Comparison of ENCODE assay signal across 13 cellular contexts in genomic region chr4:87849612-87850011, GRCh38. TPM values are rescaled to one million over a fixed set of nuclear protein-coding genes. Genes with fewer than 3 reads are reported as not detected.
DNase-seq lines count a peak whose midpoint lies in the region; ATAC-seq and TF ChIP-seq lines count a peak whose summit lies in the region.
"Had no signal": no experiment of that assay in that cellular context is flagged by ENCODE, and none has a peak within 500 bp of the region (broad histone marks: within the 10 kb centered on the region; RNA-seq: fewer than 3 reads in every experiment).

No MANE protein-coding gene starts in this region.

- no TSS peak for BruUV-seq in Caco-2 (replicated peaks; lab: Mats Ljungman, UMichigan)

- peaks cover 24% of the 10 kb centered on the region for H3K4me1 Mint-ChIP-seq in Caco-2 (ENCODE audit: low read depth, unreplicated experiment)

- peaks cover 0 to 35% (median 4%) of the 10 kb centered on the region in 12 donors for H3K4me1 ChIP-seq in heart left ventricle
- peaks cover 12% of the 10 kb centered on the region for H3K4me1 ChIP-seq in Caco-2

- 48 to 54% (median 52%) methylated on average over 4 of the region's 4 CpGs for WGBS in heart left ventricle, 4 donors

- TF ChIP-seq CTCF in heart left ventricle (IDR thresholded peaks at IDR 0.05): no peak
- no peak for TF ChIP-seq CTCF in fibroblast of villous mesenchyme (IDR thresholded peaks at IDR 0.05; ENCODE audit: insufficient read depth, low read depth, low read length)
- TF ChIP-seq CTCF in Caco-2 (IDR thresholded peaks at IDR 0.05; ENCODE audit: insufficient read depth in 1 of 2, low read depth in 1 of 2, low read length in 1 of 2, severe bottlenecking in 1 of 2, unreplicated experiment in 1 of 2): no peak

- ATAC-seq in heart left ventricle: peak in 3 of 4 donors; percentile 14 to 45 (median 33)

- H3K27me3 ChIP-seq in heart left ventricle (no peaks in the 10 kb centered on the region), Caco-2 (replicated peaks; ENCODE audit: control insufficient read depth, insufficient read depth, low read length) (no peaks in the 10 kb centered on the region)

- H3K36me3 ChIP-seq in heart left ventricle: no peaks in the 10 kb centered on the region
- no peaks in the 10 kb centered on the region for H3K36me3 ChIP-seq in Caco-2 (ENCODE audit: control insufficient read depth, insufficient read depth, low read length)
- H3K36me3 ChIP-seq: thoracic aorta had no signal

- peaks cover 10% of the 10 kb centered on the region for H3K27me3 Mint-ChIP-seq in Caco-2 (ENCODE audit: insufficient read depth, unreplicated experiment)

- TF ChIP-seq POLR2A in heart left ventricle (IDR thresholded peaks at IDR 0.05): no peak

- intact Hi-C loops in heart left ventricle (cut with DNase I): loop anchor here (2.0 to 10.0 kb wide), 15 partner anchors 123 to 675 kb away; partner anchors contain the start of gene PYURF (in 1 of the 10)
- intact Hi-C loops in cardiac septum (cut with DNase I): loop anchor here (2.0 to 5.0 kb wide), 3 partner anchors 171 to 472 kb away; no protein-coding TSS in a partner anchor
- intact Hi-C loops in Caco-2 (cut with micrococcal nuclease; ENCODE audit: unreplicated experiment): loop anchor here (1.0 to 5.0 kb wide), 5 partner anchors 170 to 668 kb away; no protein-coding TSS in a partner anchor

- POLR2A ChIA-PET in Caco-2 (lab: Charles Lee): interaction anchor here (0.5 kb wide), 1 partner anchor 144 kb away, joined by 5 read pairs; no protein-coding TSS in a partner anchor

- H3K4me3 ChIP-seq in heart left ventricle (no peak overlapping the region), fibroblast of villous mesenchyme (ENCODE audit: low read depth, low read length) (no peak overlapping the region), Caco-2 (ENCODE audit: low read depth, low read length) (no peak overlapping the region)

- H3K27ac ChIP-seq in heart left ventricle (peak overlapping the region in 1 of 12 donors; percentile 83), temporal lobe (ENCODE audit: low read depth, low read length) (peak overlapping the region; percentile 79)

- no peaks in the 10 kb centered on the region for H3K9me3 ChIP-seq in heart left ventricle
- no peaks in the 10 kb centered on the region for H3K9me3 ChIP-seq in Caco-2
- H3K9me3 ChIP-seq: thoracic aorta had no signal

- no peaks in the 10 kb centered on the region for H3K36me3 Mint-ChIP-seq in Caco-2 (ENCODE audit: insufficient read depth, unreplicated experiment)

- no peak overlapping the region for H3K27ac Mint-ChIP-seq in Caco-2 (ENCODE audit: unreplicated experiment)

- no peak overlapping the region for H3K4me3 Mint-ChIP-seq in Caco-2 (ENCODE audit: unreplicated experiment)

- DNase-seq in heart left ventricle (no peak), cardiac septum (ENCODE audit: low spot score) (no peak), SKM-1 treated with dmso at 0.1 percent for 144 hours (lab: John Stamatoyannopoulos, UW; ENCODE audit: unreplicated experiment) (peak; percentile 97), fibroblast of villous mesenchyme (ENCODE audit: low read depth) (peak; percentile 48), SW 1271 (lab: John Stamatoyannopoulos, UW) (no peak), NCI-H2081 (lab: John Stamatoyannopoulos, UW) (no peak), Caco-2 (no peak)
- DNase-seq: DMS79 had no signal

- CTCF ChIA-PET in Caco-2 (lab: Charles Lee): interaction anchor here (1.0 to 2.1 kb wide), 7 partner anchors 10 to 306 kb away, joined by 3 to 11 read pairs (median 5); no protein-coding TSS in a partner anchor

- no peaks in the 10 kb centered on the region for H3K9me3 Mint-ChIP-seq in Caco-2 (ENCODE audit: unreplicated experiment)

RNA-seq across cellular contexts. Expression of gene MEPE, which starts 16.8 kb away (rescaled TPM):
- total RNA-seq in heart left ventricle (not detected), cardiac septum (not detected), fibroblast of villous mesenchyme (not detected in 2 replicates), temporal lobe (0.49 TPM), Caco-2 (2022) (not detected in 2 replicates)
- not detected for polyA plus RNA-seq in heart left ventricle
- total RNA-seq: activated CD8-positive, alpha-beta memory T cell treated with anti-CD3 and anti-CD28 coated beads for 36 hours; NCI-H460; thoracic aorta had no signal

RNA-seq across cellular contexts. Expression of gene IBSP, which starts 50.3 kb away (rescaled TPM):
- total RNA-seq in heart left ventricle (under 1 TPM in 2 of 9 donors, not detected in 7; 0.19 to 0.50 TPM), cardiac septum (not detected), fibroblast of villous mesenchyme (not detected in 2 replicates), temporal lobe (under 0.01 TPM), Caco-2 (2022) (not detected in 2 replicates)
- polyA plus RNA-seq in heart left ventricle: not detected
- total RNA-seq: activated CD8-positive, alpha-beta memory T cell treated with anti-CD3 and anti-CD28 coated beads for 36 hours; M059J; NCI-H460; thoracic aorta had no signal

Comparison
In these comparisons a context has a peak if more than half of its experiments do, and no peak if none do; other contexts are left out.
1. DNase-seq: peak in SKM-1 treated with dmso at 0.1 percent for 144 hours (single experiment) and fibroblast of villous mesenchyme (single experiment); none in heart left ventricle (0 of 5), cardiac septum (single experiment), SW 1271 (0 of 2), NCI-H2081 (0 of 2) and Caco-2 (0 of 2).